12 cellular contexts compared by ENCODE assay signal in genomic region chr9:121607434-121608248, GRCh38. TPM values are rescaled to one million over a fixed set of nuclear protein-coding genes. Genes with fewer than 3 reads are reported as not detected.
DNase-seq lines count a peak whose midpoint lies in the region; ATAC-seq and TF ChIP-seq lines count a peak whose summit lies in the region.
"Had no signal": no experiment of that assay in that cellular context is flagged by ENCODE, and none has a peak within 500 bp of the region (broad histone marks: within the 10 kb centered on the region; RNA-seq: fewer than 3 reads in every experiment).

No MANE protein-coding gene starts in this region.

- no peaks in the 10 kb centered on the region for H3K9me2 ChIP-seq in GM23338 (ENCODE audit: insufficient read depth)

- no peak overlapping the region for H2AFZ ChIP-seq in GM23338

- no peak for TF ChIP-seq CTCF in GM23338 (conservative IDR thresholded peaks at IDR 0.05; ENCODE audit: low read depth in 2 of 2)
- no peak for TF ChIP-seq CTCF in gastroesophageal sphincter (IDR thresholded peaks at IDR 0.05)
- TF ChIP-seq CTCF in gastrocnemius medialis (IDR thresholded peaks at IDR 0.05 in 4 of 5, conservative IDR thresholded peaks at IDR 0.05 in 1 of 5): no peak

- TF ChIP-seq POLR2A in gastroesophageal sphincter (IDR thresholded peaks at IDR 0.05): no peak
- peak; percentile 30 to 33 for TF ChIP-seq POLR2A in gastrocnemius medialis (IDR thresholded peaks at IDR 0.05)

- peak overlapping the region; percentile 49; the same call in 1 of the 2 replicates for H3K27ac Mint-ChIP-seq in GM23338

- no peaks in the 10 kb centered on the region for H3K36me3 ChIP-seq in GM23338 (ENCODE audit: insufficient read depth)
- H3K36me3 ChIP-seq in gastroesophageal sphincter: no peaks in the 10 kb centered on the region
- H3K36me3 ChIP-seq in gastrocnemius medialis: no peaks in the 10 kb centered on the region

- no peak for TF ChIP-seq EP300 in gastroesophageal sphincter (IDR thresholded peaks at IDR 0.05)

- DNase-seq in GM23338 (ENCODE audit: low spot score) (no peak), RPMI7951 (ENCODE audit: low read depth) (peak; percentile 74), gastrocnemius medialis (peak; percentile 33 to 65), amygdala (lab: John Stamatoyannopoulos, UW) (no peak), midbrain (lab: John Stamatoyannopoulos, UW) (no peak)
- DNase-seq: activated CD4-positive, CD25-positive, alpha-beta regulatory T cell treated with anti-CD3 and anti-CD28 coated beads, Interleukin-2, amount 50 U/mL, for 72 hours; left colon; NCI-H2107 had no signal

- no peak overlapping the region for H3K4me3 ChIP-seq in GM23338
- H3K4me3 ChIP-seq in gastroesophageal sphincter: peak overlapping the region in 1 of 2 donors; percentile 0
- peak overlapping the region in 3 of 4 donors; percentile 14 to 18 (median 16) for H3K4me3 ChIP-seq in gastrocnemius medialis

- H3K27me3 ChIP-seq in GM23338 (ENCODE audit: insufficient read depth) (no peaks in the 10 kb centered on the region), gastroesophageal sphincter (no peaks in the 10 kb centered on the region), gastrocnemius medialis (no peaks in the 10 kb centered on the region)

- in situ Hi-C loops in gastrocnemius medialis (cut with MboI; ENCODE audit: low sequenced_read_pairs in 4 of 4): no loop called here

- H3K4me1 ChIP-seq in GM23338 (ENCODE audit: insufficient read depth) (peaks cover 19% of the 10 kb centered on the region), gastroesophageal sphincter (peaks cover 5 to 96% (median 38%) of the 10 kb centered on the region in 3 donors), gastrocnemius medialis (peaks cover 95 to 99% of the 10 kb centered on the region in 2 donors)

- H3K27me3 Mint-ChIP-seq in GM23338 (ENCODE audit: insufficient read depth, low read depth, poor library complexity): peaks cover 8% of the 10 kb centered on the region

- no peaks in the 10 kb centered on the region for H3K9me3 Mint-ChIP-seq in GM23338
- H3K9me3 Mint-ChIP-seq: central memory CD8-positive, alpha-beta T cell had no signal

- H3F3A ChIP-seq in GM23338 (replicated peaks; ENCODE audit: low read depth): no peaks in the 10 kb centered on the region

- peaks cover 30% of the 10 kb centered on the region for H3K4me1 Mint-ChIP-seq in GM23338

- no peak overlapping the region for H3K4me2 ChIP-seq in GM23338

- no peak overlapping the region for H3K4me3 Mint-ChIP-seq in GM23338
- H3K4me3 Mint-ChIP-seq: central memory CD8-positive, alpha-beta T cell had no signal

- peaks cover 23% of the 10 kb centered on the region for H3K79me2 ChIP-seq in GM23338 (replicated peaks; ENCODE audit: insufficient read depth)

- H3K36me3 Mint-ChIP-seq in GM23338 (ENCODE audit: low read depth): no peaks in the 10 kb centered on the region; the same call in 2 of the 3 replicates

- 3 to 29% methylated on average over 3 to 7 of the region's 13 CpGs for WGBS in gastroesophageal sphincter (ENCODE audit: low coverage in 1 of 2), 2 donors

- intact Hi-C loops in gastrocnemius medialis (cut with DNase I; ENCODE audit: low total_unique reads): loop anchor here (10.0 kb wide), 1 partner anchor 243 kb away; no protein-coding TSS in a partner anchor

- H3K9me3 ChIP-seq in gastroesophageal sphincter (no peaks in the 10 kb centered on the region), gastrocnemius medialis (no peaks in the 10 kb centered on the region)

- ATAC-seq in GM23338 (no peak), gastroesophageal sphincter (peak; percentile 26), gastrocnemius medialis (peak; percentile 56 to 60), GM21737 (IDR thresholded peaks at IDR 0.05; ENCODE audit: unreplicated experiment) (no peak), GM19324 (IDR thresholded peaks at IDR 0.05; ENCODE audit: low FRiP score, unreplicated experiment) (no peak)
- ATAC-seq: left colon had no signal

- H3K27ac ChIP-seq in GM23338 (ENCODE audit: low read depth): no peak overlapping the region
- H3K27ac ChIP-seq in gastroesophageal sphincter: peak overlapping the region; percentile 13 to 82 (median 70)
- H3K27ac ChIP-seq in gastrocnemius medialis: peak overlapping the region; percentile 85 to 96 (median 92)

- H4K20me1 ChIP-seq in GM23338 (replicated peaks; ENCODE audit: insufficient read depth): peaks cover 18% of the 10 kb centered on the region

TF ChIP-seq in GM23338, 12 proteins besides CTCF, POLR2A, EP300 and RAD21:
- TF ChIP-seq ZNF114 (CRISPR knock-in tag; IDR thresholded peaks at IDR 0.05) (no peak), POLR2AphosphoS5 (IDR thresholded peaks at IDR 0.05; ENCODE audit: low read depth) (no peak), NANOG (IDR thresholded peaks at IDR 0.05; ENCODE audit: borderline replicate concordance) (no peak), ZNF462 (CRISPR knock-in tag; IDR thresholded peaks at IDR 0.05) (no peak), STAT1 (IDR thresholded peaks at IDR 0.05; ENCODE audit: unreplicated experiment) (no peak), JUNB (IDR thresholded peaks at IDR 0.05; ENCODE audit: unreplicated experiment) (no peak), EZH2phosphoT487 (IDR thresholded peaks at IDR 0.05; ENCODE audit: unreplicated experiment) (no peak), EZH2 (IDR thresholded peaks at IDR 0.05; ENCODE audit: low read depth, unreplicated experiment) (no peak), ZNF331 (CRISPR knock-in tag; IDR thresholded peaks at IDR 0.05; ENCODE audit: low read depth) (no peak), ETS1 (IDR thresholded peaks at IDR 0.05) (no peak)

RNA-seq across cellular contexts. Expression of gene DAB2IP, which starts 43.8 kb away (rescaled TPM):
- 35.1 and 42.8 TPM in 2 replicates for total RNA-seq in GM23338 (2014; rRNA removed; shearing (Covaris generic))
- 8.9 and 11.4 TPM in 2 replicates for polyA plus RNA-seq in GM23338 (2016; fragmentation: Nextera tagmentation; extraction: Ambion mirVana)
- 3.1 and 3.8 TPM in 2 replicates for total RNA-seq in RPMI7951 (2014; rRNA removed; shearing (Covaris generic))
- 10 to 100 TPM; 42.0 to 93.4 (median 47.9) TPM for total RNA-seq in gastroesophageal sphincter
- 10 to 100 TPM; 22.7 to 68.2 (median 37.4) TPM for total RNA-seq in gastrocnemius medialis

Comparison
In these comparisons a context has a peak if more than half of its experiments do, and no peak if none do; other contexts are left out.
1. ATAC-seq: peak in gastroesophageal sphincter (single experiment) and gastrocnemius medialis (2 of 2); none in GM23338 (single experiment), GM21737 (single experiment) and GM19324 (single experiment).
2. DNase-seq: peak in RPMI7951 (single experiment) and gastrocnemius medialis (2 of 2); none in GM23338 (single experiment), amygdala (0 of 56) and midbrain (single experiment).
3. POLR2A ChIP-seq: peak in gastrocnemius medialis (2 of 2); none in gastroesophageal sphincter (0 of 2).